Comparison of ENCODE assay signal across 1 cellular context in genomic region chr5:172006378-172007152, GRCh38.
TF ChIP-seq lines count a peak whose summit lies in the region.

FBXW11 (minus strand) TSS chr5:172006638; CDS start chr5:172006502, 136 bp downstream.

TF ChIP-seq in HepG2, 621 proteins besides CTCF, POLR2A, EP300 and RAD21 (continued from another document and continues in another):
- TF ChIP-seq SALL1 (CRISPR knock-in tag; IDR thresholded peaks at IDR 0.05) (peak; percentile 70), ZNF646 (CRISPR knock-in tag; IDR thresholded peaks at IDR 0.05) (no peak), SMYD3 (CRISPR knock-in tag; IDR thresholded peaks at IDR 0.05) (no peak), ZNF33B (CRISPR knock-in tag; IDR thresholded peaks at IDR 0.05) (no peak; the same call in 1 of the 2 replicates), HOXA7 (CRISPR knock-in tag; IDR thresholded peaks at IDR 0.05) (no peak), ZFP36L2 (CRISPR knock-in tag; IDR thresholded peaks at IDR 0.05) (no peak), GABPB1 (CRISPR knock-in tag; IDR thresholded peaks at IDR 0.05) (peak; percentile 96), KLF6 (CRISPR knock-in tag; IDR thresholded peaks at IDR 0.05) (peak; percentile 76; the same call in 1 of the 2 replicates), HHEX (CRISPR knock-in tag; IDR thresholded peaks at IDR 0.05) (no peak), MED1 (CRISPR knock-in tag; IDR thresholded peaks at IDR 0.05) (peak; percentile 41; the same call in 1 of the 2 replicates), PHF20 (CRISPR knock-in tag; IDR thresholded peaks at IDR 0.05) (peak; percentile 76), CREM (IDR thresholded peaks at IDR 0.05) (peak; percentile 98), CREM (CRISPR knock-in tag; IDR thresholded peaks at IDR 0.05) (no peak), SIN3A (IDR thresholded peaks at IDR 0.05; ENCODE audit: borderline replicate concordance, low read depth, low read length) (0 out of 2 replicates have a peak, but pooled peaks have one; percentile 30), ZNF335 (CRISPR knock-in tag; IDR thresholded peaks at IDR 0.05) (peak; percentile 76), MYPOP (CRISPR knock-in tag; IDR thresholded peaks at IDR 0.05) (peak; percentile 52; the same call in 1 of the 2 replicates), ZBTB25 (CRISPR knock-in tag; IDR thresholded peaks at IDR 0.05) (peak; percentile 93), PHF8 (CRISPR knock-in tag; IDR thresholded peaks at IDR 0.05) (peak; percentile 77), SRSF1 (optimal IDR thresholded peaks at IDR 0.05; ENCODE audit: low read depth, low read length) (peak; percentile 35), ZNF891 (CRISPR knock-in tag; IDR thresholded peaks at IDR 0.05) (peak; percentile 87; the same call in 1 of the 2 replicates), RFXAP (CRISPR knock-in tag; IDR thresholded peaks at IDR 0.05; ENCODE audit: borderline replicate concordance) (peak; percentile 64; the same call in 1 of the 2 replicates), CBFB (CRISPR knock-in tag; IDR thresholded peaks at IDR 0.05) (peak; percentile 72; the same call in 1 of the 2 replicates), AGO1 (IDR thresholded peaks at IDR 0.05; ENCODE audit: low read depth, low read length, poor library complexity, severe bottlenecking) (peak; percentile 82), ZNF761 (CRISPR knock-in tag; conservative IDR thresholded peaks at IDR 0.05) (peak; percentile 55; the same call in 1 of the 2 replicates), CERS6 (CRISPR knock-in tag; IDR thresholded peaks at IDR 0.05) (peak; percentile 46; the same call in 1 of the 2 replicates), NFKBIZ (CRISPR knock-in tag; IDR thresholded peaks at IDR 0.05) (peak; percentile 73; the same call in 1 of the 2 replicates), ZNF329 (CRISPR knock-in tag; IDR thresholded peaks at IDR 0.05; ENCODE audit: low read depth) (peak; percentile 54; the same call in 1 of the 2 replicates), ZNF124 (CRISPR knock-in tag; IDR thresholded peaks at IDR 0.05) (peak; percentile 17; the same call in 1 of the 2 replicates), MAX (IDR thresholded peaks at IDR 0.05) (peak; percentile 51), PCBP1 (IDR thresholded peaks at IDR 0.05; ENCODE audit: borderline replicate concordance, low read depth, low read length) (peak; percentile 39; the same call in 1 of the 2 replicates), MEF2D (CRISPR knock-in tag; IDR thresholded peaks at IDR 0.05) (peak; percentile 82; the same call in 1 of the 2 replicates), IKZF4 (CRISPR knock-in tag; IDR thresholded peaks at IDR 0.05; ENCODE audit: borderline replicate concordance, low read depth, not compliant biosample characterization) (no peak), EHMT2 (IDR thresholded peaks at IDR 0.05; ENCODE audit: borderline replicate concordance, low read depth, low read length) (no peak), ZNF224 (CRISPR knock-in tag; IDR thresholded peaks at IDR 0.05) (peak; percentile 91; the same call in 1 of the 2 replicates), MEIS1 (CRISPR knock-in tag; IDR thresholded peaks at IDR 0.05; ENCODE audit: borderline replicate concordance) (peak; percentile 34; the same call in 1 of the 2 replicates), REL (CRISPR knock-in tag; conservative IDR thresholded peaks at IDR 0.05) (0 out of 2 replicates have a peak, but pooled peaks have one; percentile 65), ZIK1 (CRISPR knock-in tag; IDR thresholded peaks at IDR 0.05; ENCODE audit: borderline replicate concordance, low read depth) (no peak), PITX1 (CRISPR knock-in tag; IDR thresholded peaks at IDR 0.05) (no peak), RXRB (CRISPR knock-in tag; IDR thresholded peaks at IDR 0.05; ENCODE audit: borderline replicate concordance) (peak; percentile 56), KDM2A (CRISPR knock-in tag; IDR thresholded peaks at IDR 0.05; ENCODE audit: borderline replicate concordance, low read depth) (peak; percentile 45; the same call in 1 of the 2 replicates), ZNF33A (CRISPR knock-in tag; IDR thresholded peaks at IDR 0.05; ENCODE audit: borderline replicate concordance) (0 out of 2 replicates have a peak, but pooled peaks have one; percentile 37), ZNF383 (CRISPR knock-in tag; IDR thresholded peaks at IDR 0.05; ENCODE audit: borderline replicate concordance) (peak; percentile 82; the same call in 1 of the 2 replicates), ZNF883 (CRISPR knock-in tag; IDR thresholded peaks at IDR 0.05; ENCODE audit: not compliant biosample characterization) (no peak), BCL3 (CRISPR knock-in tag; IDR thresholded peaks at IDR 0.05) (peak; percentile 6; the same call in 1 of the 2 replicates), ZNF574 (CRISPR knock-in tag; IDR thresholded peaks at IDR 0.05) (peak; percentile 94), EZH2 (conservative IDR thresholded peaks at IDR 0.05; ENCODE audit: low read depth, low read length) (no peak), TCF7 (IDR thresholded peaks at IDR 0.05; ENCODE audit: low read depth) (no peak), KAT7 (CRISPR knock-in tag; IDR thresholded peaks at IDR 0.05; ENCODE audit: borderline replicate concordance) (peak; percentile 59; the same call in 1 of the 2 replicates), GMEB1 (CRISPR knock-in tag; IDR thresholded peaks at IDR 0.05; ENCODE audit: borderline replicate concordance) (peak; percentile 89; the same call in 1 of the 2 replicates), WIZ (CRISPR knock-in tag; IDR thresholded peaks at IDR 0.05) (peak; percentile 83; the same call in 1 of the 2 replicates)
